17 cellular contexts compared by ENCODE assay signal in the genomic region with DNA sequence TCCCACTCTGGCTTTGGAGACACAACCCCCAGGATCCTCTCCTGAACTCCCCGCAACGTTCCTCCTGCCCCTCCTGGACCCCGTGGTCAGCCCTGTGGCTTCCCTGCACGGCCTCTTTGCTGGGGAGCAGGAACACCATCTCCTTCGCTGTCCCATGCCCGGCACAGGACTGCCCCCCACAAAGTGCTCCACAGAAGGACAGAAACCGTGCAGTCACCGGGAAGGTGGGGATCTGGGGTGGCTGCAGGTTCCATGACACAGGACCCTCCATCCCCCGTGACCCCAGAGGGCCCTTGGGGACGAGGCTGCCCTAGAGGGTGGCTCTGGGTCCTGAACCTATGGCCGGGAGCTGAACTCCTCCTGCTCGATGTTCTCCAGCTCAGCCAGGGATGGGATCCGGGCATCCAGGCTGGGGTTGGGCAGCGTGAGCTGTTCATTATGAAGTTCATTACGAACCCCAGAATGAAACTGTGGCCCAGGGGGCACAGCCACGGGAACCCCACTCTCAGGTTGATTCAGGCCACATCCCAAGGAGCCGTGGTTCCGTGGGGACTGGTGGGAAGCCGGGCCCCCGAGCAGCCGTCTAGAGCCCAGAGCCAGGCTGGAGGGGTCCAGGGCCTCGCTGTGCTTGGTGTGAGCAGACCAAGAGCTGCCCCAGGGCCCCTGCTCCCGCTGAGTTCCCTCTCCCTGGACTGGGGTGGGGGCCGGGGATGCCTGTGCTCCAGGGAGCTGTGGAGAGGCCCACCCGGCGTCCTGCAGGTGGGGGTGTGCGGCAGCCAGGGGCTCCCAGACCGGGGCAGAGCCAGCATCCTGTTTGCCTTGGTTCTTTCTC. TPM values are rescaled to one million over a fixed set of nuclear protein-coding genes. Genes with fewer than 3 reads are reported as not detected.
DNase-seq lines count a peak whose midpoint lies in the region; ATAC-seq and TF ChIP-seq lines count a peak whose summit lies in the region.
"Had no signal": no experiment of that assay in that cellular context is flagged by ENCODE, and none has a peak within 500 bp of the region (broad histone marks: within the 10 kb centered on the region; RNA-seq: fewer than 3 reads in every experiment).

No MANE protein-coding gene starts in this region.

- no peak overlapping the region for H2AFZ ChIP-seq in GM23338

- in situ Hi-C loops in GM13976 (cut with MboI; ENCODE audit: low sequenced_read_pairs, unreplicated experiment) = no loop called here

- no peak overlapping the region for H3K4me3 Mint-ChIP-seq in GM23338
- no peak overlapping the region for H3K4me3 Mint-ChIP-seq in chondrocyte (ENCODE audit: unreplicated experiment)
- H3K4me3 Mint-ChIP-seq: CD4-positive, alpha-beta T cell had no signal

- H3K4me3 ChIP-seq in BLaER1 treated with 17β-estradiol and CSF1 and Interleukin-3, amounts not matched to agents 10 nM and 100 nM = no peak overlapping the region
- H3K4me3 ChIP-seq in GM23338 (no peak overlapping the region), lower lobe of right lung (no peak overlapping the region)

- H3K4me2 ChIP-seq in BLaER1 treated with 17β-estradiol and CSF1 and Interleukin-3, amounts not matched to agents 10 nM and 100 nM = peak overlapping the region in 7 of 11 experiments; percentile 5 to 49 (median 33); a peak in 11 of 22 replicates
- H3K4me2 ChIP-seq in GM23338 = no peak overlapping the region

- peak; percentile 7; the same call in 2 of the 3 replicates for ATAC-seq in GM23338
- ATAC-seq in lower lobe of right lung = no peak
- ATAC-seq in HG03095 (IDR thresholded peaks at IDR 0.05; ENCODE audit: unreplicated experiment) = no peak

- H3K9me2 ChIP-seq in GM23338 (ENCODE audit: insufficient read depth) = no peaks in the 10 kb centered on the region

- TF ChIP-seq CTCF in GM23338 (conservative IDR thresholded peaks at IDR 0.05; ENCODE audit: low read depth in 2 of 2) (no peak), chondrocyte (IDR thresholded peaks at IDR 0.05) (no peak), lower lobe of right lung (IDR thresholded peaks at IDR 0.05) (no peak), GM13976 (IDR thresholded peaks at IDR 0.05; ENCODE audit: borderline replicate concordance, control extremely low read depth, extremely low read depth, insufficient read depth, missing control alignments) (no peak)

- H3K9ac ChIP-seq in BLaER1 treated with 17β-estradiol and CSF1 and Interleukin-3, amounts not matched to agents 10 nM and 100 nM = no peak overlapping the region

- H3K27ac Mint-ChIP-seq in GM23338 (no peak overlapping the region), chondrocyte (ENCODE audit: unreplicated experiment) (no peak overlapping the region)
- H3K27ac Mint-ChIP-seq: CD4-positive, alpha-beta T cell had no signal

- H3K9me3 ChIP-seq in BLaER1 treated with 17β-estradiol and CSF1 and Interleukin-3, amounts not matched to agents 10 nM and 100 nM (replicated peaks in 1 of 11) = no peaks in the 10 kb centered on the region
- no peaks in the 10 kb centered on the region for H3K9me3 ChIP-seq in lower lobe of right lung

- H3K27me3 Mint-ChIP-seq in GM23338 (ENCODE audit: insufficient read depth, low read depth, poor library complexity) (peaks cover 11% of the 10 kb centered on the region), chondrocyte (ENCODE audit: low read depth) (peaks cover 23% of the 10 kb centered on the region)

- H3K4me1 ChIP-seq in BLaER1 treated with 17β-estradiol and CSF1 and Interleukin-3, amounts not matched to agents 10 nM and 100 nM = peaks cover 0 to 21% (median 10%) of the 10 kb centered on the region in 10 experiments; a peak in 8 of 20 replicates
- no peaks in the 10 kb centered on the region for H3K4me1 ChIP-seq in GM23338 (ENCODE audit: insufficient read depth)
- H3K4me1 ChIP-seq in lower lobe of right lung = peaks cover 6% of the 10 kb centered on the region

- H3K27ac ChIP-seq in BLaER1 treated with 17β-estradiol and CSF1 and Interleukin-3, amounts not matched to agents 10 nM and 100 nM = no peak overlapping the region
- H3K27ac ChIP-seq in GM23338 (ENCODE audit: low read depth) = no peak overlapping the region
- no peak overlapping the region for H3K27ac ChIP-seq in lower lobe of right lung

- H4K20me1 ChIP-seq in BLaER1 treated with 17β-estradiol and CSF1 and Interleukin-3, amounts not matched to agents 10 nM and 100 nM = peaks cover 0 to 47% (median 0%) of the 10 kb centered on the region in 11 experiments; a peak in 9 of 22 replicates
- H4K20me1 ChIP-seq in GM23338 (replicated peaks; ENCODE audit: insufficient read depth) = no peaks in the 10 kb centered on the region

- H3K4me1 Mint-ChIP-seq in GM23338 (peaks cover 9% of the 10 kb centered on the region), chondrocyte (ENCODE audit: low read depth) (no peaks in the 10 kb centered on the region)

- H3K9me3 Mint-ChIP-seq in GM23338 (no peaks in the 10 kb centered on the region), chondrocyte (ENCODE audit: low read depth) (no peaks in the 10 kb centered on the region)
- H3K9me3 Mint-ChIP-seq: CD4-positive, alpha-beta T cell had no signal

- intact Hi-C loops in lower lobe of right lung (cut with DNase I) = no loop called here

- peaks cover 7 to 32% (median 18%) of the 10 kb centered on the region in 11 experiments; a peak in 15 of 22 replicates for H3K27me3 ChIP-seq in BLaER1 treated with 17β-estradiol and CSF1 and Interleukin-3, amounts not matched to agents 10 nM and 100 nM
- H3K27me3 ChIP-seq in GM23338 (ENCODE audit: insufficient read depth) (no peaks in the 10 kb centered on the region), lower lobe of right lung (ENCODE audit: low read depth) (peaks cover 21% of the 10 kb centered on the region)

- no peak for DNase-seq in GM23338 (ENCODE audit: low spot score)
- DNase-seq in chondrocyte (ENCODE audit: low spot score) = peak; percentile 72
- DNase-seq in lower lobe of right lung = peak; percentile 36
- DNase-seq in stimulated activated CD4-positive, alpha-beta T cell treated with anti-CD3 and anti-CD28 coated beads, Interleukin-2, amount 100 ng/mL, for 48 hours = no peak
- no peak for DNase-seq in GM13976 (ENCODE audit: low spot score)
- DNase-seq: Calu3; CD4-positive, alpha-beta T cell; DMS79; KG1; NCI-H1436; NCI-H2081 treated with DMSO at 0.1 percent for 48 hours; NCI-H510A treated with DMSO at 0.1 percent for 48 hours; NCI-H82; SIG-M5 had no signal

- H3K36me3 Mint-ChIP-seq in GM23338 (ENCODE audit: low read depth) (no peaks in the 10 kb centered on the region), chondrocyte (ENCODE audit: low read depth) (no peaks in the 10 kb centered on the region)

- 0 out of 2 replicates have a peak, but pooled peaks cover 6% of the 10 kb centered on the region for H3F3A ChIP-seq in GM23338 (replicated peaks; ENCODE audit: low read depth)

- H3K36me3 ChIP-seq in BLaER1 treated with 17β-estradiol and CSF1 and Interleukin-3, amounts not matched to agents 10 nM and 100 nM = no peaks in the 10 kb centered on the region
- no peaks in the 10 kb centered on the region for H3K36me3 ChIP-seq in GM23338 (ENCODE audit: insufficient read depth)
- H3K36me3 ChIP-seq in lower lobe of right lung = no peaks in the 10 kb centered on the region

- no peaks in the 10 kb centered on the region for H3K79me2 ChIP-seq in GM23338 (replicated peaks; ENCODE audit: insufficient read depth)

TF ChIP-seq in GM23338, 12 proteins besides CTCF, POLR2A, EP300 and RAD21 (continues in another document):
- no peak for TF ChIP-seq EZH2phosphoT487 (IDR thresholded peaks at IDR 0.05; ENCODE audit: unreplicated experiment)
- TF ChIP-seq, protein P1, sequence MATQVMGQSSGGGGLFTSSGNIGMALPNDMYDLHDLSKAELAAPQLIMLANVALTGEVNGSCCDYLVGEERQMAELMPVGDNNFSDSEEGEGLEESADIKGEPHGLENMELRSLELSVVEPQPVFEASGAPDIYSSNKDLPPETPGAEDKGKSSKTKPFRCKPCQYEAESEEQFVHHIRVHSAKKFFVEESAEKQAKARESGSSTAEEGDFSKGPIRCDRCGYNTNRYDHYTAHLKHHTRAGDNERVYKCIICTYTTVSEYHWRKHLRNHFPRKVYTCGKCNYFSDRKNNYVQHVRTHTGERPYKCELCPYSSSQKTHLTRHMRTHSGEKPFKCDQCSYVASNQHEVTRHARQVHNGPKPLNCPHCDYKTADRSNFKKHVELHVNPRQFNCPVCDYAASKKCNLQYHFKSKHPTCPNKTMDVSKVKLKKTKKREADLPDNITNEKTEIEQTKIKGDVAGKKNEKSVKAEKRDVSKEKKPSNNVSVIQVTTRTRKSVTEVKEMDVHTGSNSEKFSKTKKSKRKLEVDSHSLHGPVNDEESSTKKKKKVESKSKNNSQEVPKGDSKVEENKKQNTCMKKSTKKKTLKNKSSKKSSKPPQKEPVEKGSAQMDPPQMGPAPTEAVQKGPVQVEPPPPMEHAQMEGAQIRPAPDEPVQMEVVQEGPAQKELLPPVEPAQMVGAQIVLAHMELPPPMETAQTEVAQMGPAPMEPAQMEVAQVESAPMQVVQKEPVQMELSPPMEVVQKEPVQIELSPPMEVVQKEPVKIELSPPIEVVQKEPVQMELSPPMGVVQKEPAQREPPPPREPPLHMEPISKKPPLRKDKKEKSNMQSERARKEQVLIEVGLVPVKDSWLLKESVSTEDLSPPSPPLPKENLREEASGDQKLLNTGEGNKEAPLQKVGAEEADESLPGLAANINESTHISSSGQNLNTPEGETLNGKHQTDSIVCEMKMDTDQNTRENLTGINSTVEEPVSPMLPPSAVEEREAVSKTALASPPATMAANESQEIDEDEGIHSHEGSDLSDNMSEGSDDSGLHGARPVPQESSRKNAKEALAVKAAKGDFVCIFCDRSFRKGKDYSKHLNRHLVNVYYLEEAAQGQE (IDR thresholded peaks at IDR 0.05; ENCODE audit: unreplicated experiment) = no peak
- TF ChIP-seq, protein P2, sequence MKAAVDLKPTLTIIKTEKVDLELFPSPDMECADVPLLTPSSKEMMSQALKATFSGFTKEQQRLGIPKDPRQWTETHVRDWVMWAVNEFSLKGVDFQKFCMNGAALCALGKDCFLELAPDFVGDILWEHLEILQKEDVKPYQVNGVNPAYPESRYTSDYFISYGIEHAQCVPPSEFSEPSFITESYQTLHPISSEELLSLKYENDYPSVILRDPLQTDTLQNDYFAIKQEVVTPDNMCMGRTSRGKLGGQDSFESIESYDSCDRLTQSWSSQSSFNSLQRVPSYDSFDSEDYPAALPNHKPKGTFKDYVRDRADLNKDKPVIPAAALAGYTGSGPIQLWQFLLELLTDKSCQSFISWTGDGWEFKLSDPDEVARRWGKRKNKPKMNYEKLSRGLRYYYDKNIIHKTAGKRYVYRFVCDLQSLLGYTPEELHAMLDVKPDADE (IDR thresholded peaks at IDR 0.05) = no peak

RNA-seq across cellular contexts. Expression of a gene that starts 0.7 kb away (rescaled TPM):
- total RNA-seq in GM23338 (2014; rRNA removed; shearing (Covaris generic)) = not detected in 2 replicates
- polyA plus RNA-seq in GM23338 (2016; fragmentation: Nextera tagmentation; extraction: Ambion mirVana) = not detected in 2 replicates
- total RNA-seq in chondrocyte (not detected in 3 replicates), lower lobe of right lung (not detected)
- total RNA-seq: Calu3; CD4-positive, alpha-beta T cell; M059J had no signal

RNA-seq across cellular contexts. Expression of a gene that starts 24.5 kb away (rescaled TPM):
- not detected in 2 replicates for total RNA-seq in GM23338 (2014; rRNA removed; shearing (Covaris generic))
- polyA plus RNA-seq in GM23338 (2016; fragmentation: Nextera tagmentation; extraction: Ambion mirVana) = not detected in 2 replicates
- total RNA-seq in chondrocyte = not detected in 3 replicates
- not detected for total RNA-seq in lower lobe of right lung
- total RNA-seq: Calu3; CD4-positive, alpha-beta T cell; M059J had no signal

Comparison
In these comparisons a context has a peak if more than half of its experiments do, and no peak if none do; other contexts are left out.
1. DNase-seq: peak in chondrocyte (single experiment) and lower lobe of right lung (single experiment); none in GM23338 (single experiment), stimulated activated CD4-positive, alpha-beta T cell treated with anti-CD3 and anti-CD28 coated beads, Interleukin-2, amount 100 ng/mL, for 48 hours (0 of 2) and GM13976 (single experiment).